ENCODE assay signal across 8 cellular contexts in the genomic region with DNA sequence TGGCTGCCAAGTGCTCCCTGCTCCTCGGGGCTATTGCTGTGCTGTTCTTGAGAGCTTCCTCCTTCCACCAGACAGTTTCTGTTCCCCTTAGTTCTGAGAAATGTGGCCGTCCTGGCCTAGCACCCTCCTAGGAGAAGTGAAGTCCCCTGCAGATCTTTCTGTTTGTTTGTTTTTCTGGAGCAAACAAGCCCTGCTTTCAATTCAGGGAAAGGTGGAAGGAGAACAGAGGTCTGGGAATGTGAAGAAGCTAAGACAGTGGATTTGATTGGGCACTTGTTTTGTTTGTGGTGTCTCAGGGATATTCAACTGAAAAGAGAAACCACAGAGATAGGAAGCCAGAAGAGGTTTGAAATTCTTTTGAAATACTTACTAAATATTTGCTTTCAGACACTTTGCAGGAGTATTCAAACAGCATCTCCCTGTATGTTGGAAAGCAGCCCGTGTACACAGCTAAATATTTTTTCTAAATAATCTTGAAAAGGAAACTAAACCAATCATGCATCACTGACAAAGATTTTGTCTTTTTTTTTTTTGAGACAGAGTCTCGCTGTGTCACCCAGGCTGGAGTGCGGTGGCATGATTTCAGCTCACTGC. TPM values are rescaled to one million over a fixed set of nuclear protein-coding genes. Genes with fewer than 3 reads are reported as not detected.
DNase-seq lines count a peak whose midpoint lies in the region; ATAC-seq and TF ChIP-seq lines count a peak whose summit lies in the region.

No MANE protein-coding gene starts in this region.

- H2BK12ac ChIP-seq in trophoblast cell (ENCODE audit: low read length) = peak overlapping the region; percentile 9

- H3K36me3 ChIP-seq in CD4-positive, CD25-positive, alpha-beta regulatory T cell (ENCODE audit: control insufficient read depth, insufficient read depth, low read length) = no peaks in the 10 kb centered on the region
- H3K36me3 ChIP-seq in trophoblast cell (ENCODE audit: control insufficient read depth in 1 of 2, insufficient read depth in 2 of 2, low read length in 2 of 2) = no peaks in the 10 kb centered on the region

- H3K79me2 ChIP-seq in trophoblast cell (ENCODE audit: control insufficient read depth, insufficient read depth, low read length, poor library complexity) = peaks cover 2% of the 10 kb centered on the region

- H3K4me1 ChIP-seq in CD4-positive, CD25-positive, alpha-beta regulatory T cell (ENCODE audit: control insufficient read depth, insufficient read depth, low read length, poor library complexity, severe bottlenecking) = peaks cover 11% of the 10 kb centered on the region
- H3K4me1 ChIP-seq in trophoblast cell (ENCODE audit: control insufficient read depth in 1 of 2, insufficient read depth in 2 of 2, low read length in 2 of 2) = peaks cover 4% of the 10 kb centered on the region in 2 experiments

- H3K4me1 Mint-ChIP-seq in CD4-positive, CD25-positive, alpha-beta regulatory T cell = peaks cover 14 to 23% (median 18%) of the 10 kb centered on the region in 4 donors
- H3K4me1 Mint-ChIP-seq in effector memory CD8-positive, alpha-beta T cell (ENCODE audit: low read depth in 2 of 2) = peaks cover 10 to 12% of the 10 kb centered on the region in 2 donors

- peak; percentile 49 for TF ChIP-seq POLR2A in GM19193 (IDR thresholded peaks at IDR 0.05; ENCODE audit: extremely low read depth, insufficient read depth, insufficient read length)

- H3K27ac Mint-ChIP-seq in CD4-positive, CD25-positive, alpha-beta regulatory T cell = peak overlapping the region; percentile 85 to 93 (median 92)
- H3K27ac Mint-ChIP-seq in effector memory CD8-positive, alpha-beta T cell = peak overlapping the region; percentile 54 to 85

- H4K91ac ChIP-seq in trophoblast cell (ENCODE audit: low read depth, low read length) = no peak overlapping the region

- peak; percentile 75 to 82 for ATAC-seq in CD4-positive, CD25-positive, alpha-beta regulatory T cell (ENCODE audit: low read depth in 2 of 2)
- peak; percentile 98 for ATAC-seq in HG03135 (IDR thresholded peaks at IDR 0.05; ENCODE audit: unreplicated experiment)
- ATAC-seq in effector memory CD8-positive, alpha-beta T cell (replicated peaks) = peak; percentile 85

- peak overlapping the region; percentile 74 for H4K8ac ChIP-seq in trophoblast cell (ENCODE audit: low read depth, low read length)

- H3K4me2 ChIP-seq in trophoblast cell (ENCODE audit: low read length) = peak overlapping the region; percentile 18

- no CpG with 5 or more reads among the region's 5 CpGs for whole genome bisulfite sequencing in trophoblast cell (ENCODE audit: extremely low coverage, insufficient coverage, insufficient read length)

- peak overlapping the region in 3 of 4 donors; percentile 75 to 89 (median 78) for H3K4me3 Mint-ChIP-seq in CD4-positive, CD25-positive, alpha-beta regulatory T cell
- peak overlapping the region; percentile 43 to 46 for H3K4me3 Mint-ChIP-seq in effector memory CD8-positive, alpha-beta T cell

- H2BK120ac ChIP-seq in trophoblast cell (ENCODE audit: insufficient read depth, low read length, poor library complexity) = no peak overlapping the region

- H3K14ac ChIP-seq in trophoblast cell (ENCODE audit: low read length) = peak overlapping the region; percentile 15

- H3K9me3 Mint-ChIP-seq in CD4-positive, CD25-positive, alpha-beta regulatory T cell = peaks cover 0 to 2% (median 0%) of the 10 kb centered on the region in 7 donors
- H3K9me3 Mint-ChIP-seq in effector memory CD8-positive, alpha-beta T cell = no peaks in the 10 kb centered on the region

- H3K9ac ChIP-seq in trophoblast cell (ENCODE audit: low read length) = no peak overlapping the region

- no peak overlapping the region for H2BK5ac ChIP-seq in trophoblast cell (ENCODE audit: low read depth, low read length, poor library complexity)

- H2AFZ ChIP-seq in trophoblast cell (ENCODE audit: insufficient read depth, low read length, poor library complexity) = no peak overlapping the region

- no peaks in the 10 kb centered on the region for H3K36me3 Mint-ChIP-seq in CD4-positive, CD25-positive, alpha-beta regulatory T cell
- H3K36me3 Mint-ChIP-seq in effector memory CD8-positive, alpha-beta T cell (ENCODE audit: insufficient read depth) = peaks cover 3% of the 10 kb centered on the region

- H3K4ac ChIP-seq in trophoblast cell (ENCODE audit: low read depth, low read length) = no peak overlapping the region

- H3K9me3 ChIP-seq in CD4-positive, CD25-positive, alpha-beta regulatory T cell (ENCODE audit: control insufficient read depth in 2 of 2, low read length in 2 of 2) = no peaks in the 10 kb centered on the region
- no peaks in the 10 kb centered on the region for H3K9me3 ChIP-seq in trophoblast cell (ENCODE audit: insufficient read depth, low read depth, low read length)

- peaks cover 4% of the 10 kb centered on the region for H3K79me1 ChIP-seq in trophoblast cell (ENCODE audit: low read length)

- H3K23ac ChIP-seq in trophoblast cell (ENCODE audit: low read length) = no peak overlapping the region

- H3K27ac ChIP-seq in CD4-positive, CD25-positive, alpha-beta regulatory T cell (ENCODE audit: insufficient read depth, low read length, poor library complexity, severe bottlenecking) = no peak overlapping the region
- H3K27ac ChIP-seq in trophoblast cell (ENCODE audit: low read depth, low read length) = peak overlapping the region; percentile 72

- H3K18ac ChIP-seq in trophoblast cell (ENCODE audit: low read length) = peak overlapping the region; percentile 10

- peak in 2 of 3 donors; percentile 17 to 85 for DNase-seq in CD4-positive, CD25-positive, alpha-beta regulatory T cell
- DNase-seq in SIG-M5 (lab: John Stamatoyannopoulos, UW) (peak; percentile 26), trophoblast cell (peak; percentile 7 to 37), NK-92 (lab: John Stamatoyannopoulos, UW; ENCODE audit: unreplicated experiment) (no peak), NCI-H345 treated with DMSO at 0.1 percent for 48 hours (lab: John Stamatoyannopoulos, UW; ENCODE audit: unreplicated experiment) (no peak)
- peak; percentile 3 to 5 (median 5) for DNase-seq in effector memory CD8-positive, alpha-beta T cell

- no peak overlapping the region for H4K12ac ChIP-seq in trophoblast cell (ENCODE audit: low read depth, low read length)

- peak overlapping the region; percentile 55 for H3K4me3 ChIP-seq in CD4-positive, CD25-positive, alpha-beta regulatory T cell (ENCODE audit: low read depth, low read length)
- H3K4me3 ChIP-seq in trophoblast cell (ENCODE audit: low read depth, low read length) = no peak overlapping the region

- H2AK5ac ChIP-seq in trophoblast cell (ENCODE audit: low read length) = no peak overlapping the region

- no peaks in the 10 kb centered on the region for H3K27me3 ChIP-seq in CD4-positive, CD25-positive, alpha-beta regulatory T cell (ENCODE audit: control insufficient read depth, insufficient read depth, low read length)
- no peaks in the 10 kb centered on the region for H3K27me3 ChIP-seq in trophoblast cell (ENCODE audit: insufficient read depth, low read length)

- no peaks in the 10 kb centered on the region for H3K27me3 Mint-ChIP-seq in CD4-positive, CD25-positive, alpha-beta regulatory T cell
- no peaks in the 10 kb centered on the region for H3K27me3 Mint-ChIP-seq in effector memory CD8-positive, alpha-beta T cell

RNA-seq across cellular contexts. Expression of gene PPM1K, which starts 36.5 kb away (rescaled TPM):
- 84.1 TPM for total RNA-seq in CD4-positive, CD25-positive, alpha-beta regulatory T cell
- polyA plus RNA-seq in CD4-positive, CD25-positive, alpha-beta regulatory T cell = 10 to 100 TPM; 64.4 to 85.2 (median 77.2) TPM
- 5.4 and 5.7 TPM in 2 replicates for polyA plus RNA-seq in trophoblast cell (2013)

RNA-seq across cellular contexts. Expression of gene HERC6, which starts 57.8 kb away (rescaled TPM):
- 21.5 TPM for total RNA-seq in CD4-positive, CD25-positive, alpha-beta regulatory T cell
- 10 to 100 TPM; 21.2 to 37.6 (median 26.6) TPM for polyA plus RNA-seq in CD4-positive, CD25-positive, alpha-beta regulatory T cell
- 1.4 and 1.5 TPM in 2 replicates for polyA plus RNA-seq in trophoblast cell (2013)

Comparison
In these comparisons a context has a peak if more than half of its experiments do, and no peak if none do; other contexts are left out.
1. DNase-seq: peak in CD4-positive, CD25-positive, alpha-beta regulatory T cell (2 of 3), SIG-M5 (single experiment), effector memory CD8-positive, alpha-beta T cell (3 of 3) and trophoblast cell (2 of 2); none in NK-92 (single experiment) and NCI-H345 treated with DMSO at 0.1 percent for 48 hours (single experiment).
2. Peak in every context shown above with its lines, with median percentiles within 50 percentile points of each other: ATAC-seq.